In genomic region chr16:10946308-10946707, GRCh38 we compare ENCODE assay signal across 12 cellular contexts. TPM values are rescaled to one million over a fixed set of nuclear protein-coding genes. Genes with fewer than 3 reads are reported as not detected.
A peak's percentile ranks its signal among the peaks of the same experiment; 100 is the strongest.
DNase-seq lines count a peak whose midpoint lies in the region; ATAC-seq, FAIRE-seq and TF ChIP-seq lines count a peak whose summit lies in the region.
"Had no signal": no experiment of that assay in that cellular context is flagged by ENCODE, and none has a peak within 500 bp of the region (broad histone marks: within the 10 kb centered on the region; RNA-seq: fewer than 3 reads in every experiment).

No MANE protein-coding gene starts in this region.

- no peaks in the 10 kb centered on the region for H3K9me3 ChIP-seq in HepG2 (ENCODE audit: low read length)
- no peaks in the 10 kb centered on the region for H3K9me3 ChIP-seq in right lobe of liver
- H3K9me3 ChIP-seq in GM12878 (replicated peaks; ENCODE audit: control insufficient read depth, insufficient read depth, low read length) = no peaks in the 10 kb centered on the region
- no peaks in the 10 kb centered on the region for H3K9me3 ChIP-seq in lung (ENCODE audit: control insufficient read depth in 2 of 2, insufficient read depth in 1 of 2, low read length in 1 of 2)
- H3K9me3 ChIP-seq: sigmoid colon had no signal

- TF ChIP-seq RAD21 in HepG2 (CRISPR knock-in tag; IDR thresholded peaks at IDR 0.05) (no peak), GM12878 (IDR thresholded peaks at IDR 0.05; ENCODE audit: insufficient read depth, low read depth, low read length) (no peak)

- ATAC-seq in HepG2 (no peak), right lobe of liver (no peak), GM12878 (no peak), lung (ENCODE audit: insufficient read depth, low FRiP score) (no peak), HG03457 (IDR thresholded peaks at IDR 0.05; ENCODE audit: unreplicated experiment) (no peak)

- H2AFZ ChIP-seq in HepG2 (ENCODE audit: low read length) (no peak overlapping the region), GM12878 (ENCODE audit: control insufficient read depth, low read depth, low read length) (no peak overlapping the region)

- H3K4me2 ChIP-seq in HepG2 (ENCODE audit: low read depth, low read length) (peak overlapping the region; percentile 98), GM12878 (ENCODE audit: control insufficient read depth, insufficient read depth) (peak overlapping the region; percentile 76)

- FAIRE-seq in HepG2 (lab: Jason Lieb, UNC) (no peak), GM12878 (lab: Jason Lieb, UNC) (no peak)
- FAIRE-seq: D721Med had no signal

- SMC1A ChIA-PET in GM12878 (lab: Charles Lee; ENCODE audit: uncharacterized antibody, unreplicated experiment) = interaction anchor here (1.2 to 4.3 kb wide), 3 partner anchors 9 to 14 kb away, joined by 4 to 15 read pairs (median 4); no protein-coding TSS in a partner anchor

- H3K4me1 ChIP-seq in HepG2 (ENCODE audit: insufficient read depth, low read length) = peaks cover 35% of the 10 kb centered on the region
- H3K4me1 ChIP-seq in right lobe of liver = peaks cover 0 to 32% (median 16%) of the 10 kb centered on the region in 4 donors
- peaks cover 17% of the 10 kb centered on the region for H3K4me1 ChIP-seq in GM12878 (ENCODE audit: control insufficient read depth, insufficient read depth, low read length)
- H3K4me1 ChIP-seq in lung (ENCODE audit: control insufficient read depth in 2 of 2, insufficient read depth in 2 of 2, low read length in 2 of 2) = peaks cover 22 to 28% of the 10 kb centered on the region in 2 donors

- no peak for TF ChIP-seq POLR2A in HepG2 (IDR thresholded peaks at IDR 0.05; ENCODE audit: insufficient read depth in 1 of 2, low read depth in 2 of 2, low read length in 2 of 2)
- TF ChIP-seq POLR2A in right lobe of liver (IDR thresholded peaks at IDR 0.05) = no peak
- TF ChIP-seq POLR2A in GM12878 (IDR thresholded peaks at IDR 0.05; ENCODE audit: low read depth, low read length) = no peak

- peaks cover 25% of the 10 kb centered on the region for H3K79me2 ChIP-seq in HepG2 (ENCODE audit: insufficient read depth, low read length)
- H3K79me2 ChIP-seq in GM12878 (ENCODE audit: control insufficient read depth, insufficient read depth, low read length) = peaks cover 69% of the 10 kb centered on the region

- RAD21 ChIA-PET in GM12878 (lab: Charles Lee; ENCODE audit: unreplicated experiment) = interaction anchor here (0.8 to 6.0 kb wide), 2 partner anchors 12 to 19 kb away, joined by 3 to 61 read pairs; no protein-coding TSS in a partner anchor

- in situ Hi-C loops in HepG2 (cut with HindIII; ENCODE audit: extremely low pct_ligation_motif_present, low pct_unique_long_range_greater_than_20kb) (no loop called here), GM12878 (cut with MboI) (no loop called here)

- WGBS in HepG2 (ENCODE audit: low lambda C conversion rate) = 51% methylated on average over 5 of the region's 5 CpGs
- WGBS in right lobe of liver (ENCODE audit: insufficient coverage, low coverage, low lambda C conversion rate, missing lambda C conversion rate) = 32% methylated on average over 3 of the region's 5 CpGs
- 75% methylated on average over 5 of the region's 5 CpGs for WGBS in GM12878 (ENCODE audit: insufficient coverage, insufficient replicate concordance, low lambda C conversion rate, missing lambda C conversion rate)
- 48 to 66% methylated on average over 5 of the region's 5 CpGs for WGBS in lung, 2 donors

- intact Hi-C loops in HepG2 (cut with micrococcal nuclease; ENCODE audit: unreplicated experiment) (no loop called here), right lobe of liver (cut with DNase I) (no loop called here), GM12878 (cut with micrococcal nuclease; ENCODE audit: unreplicated experiment) (no loop called here)

- H4K20me1 ChIP-seq in HepG2 (ENCODE audit: insufficient read depth, low read length) (peaks cover under 1% of the 10 kb centered on the region; the same call in 1 of the 2 replicates), GM12878 (ENCODE audit: control insufficient read depth, insufficient read depth) (no peaks in the 10 kb centered on the region)

- BruUV-seq in HepG2 (replicated peaks; lab: Mats Ljungman, UMichigan) (no TSS peak), GM12878 (replicated peaks; lab: Mats Ljungman, UMichigan) (no TSS peak)

- TF ChIP-seq EP300 in HepG2 (IDR thresholded peaks at IDR 0.05; ENCODE audit: low read depth in 2 of 2, low read length in 2 of 2) (no peak), HepG2 (CRISPR knock-in tag; IDR thresholded peaks at IDR 0.05; ENCODE audit: borderline replicate concordance) (no peak), GM12878 (IDR thresholded peaks at IDR 0.05; ENCODE audit: borderline replicate concordance in 1 of 2, control insufficient read depth in 1 of 2, low read depth in 2 of 2, low read length in 2 of 2) (no peak)

- no peak for DNase-seq in HepG2 (ENCODE audit: low spot score)
- DNase-seq in right lobe of liver = no peak
- DNase-seq in GM12878 (ENCODE audit: low read depth, low spot score) = no peak
- DNase-seq in lung (ENCODE audit: low spot score) = peak; percentile 65
- DNase-seq in SHP77 treated with DMSO at 0.1 percent for 48 hours (lab: John Stamatoyannopoulos, UW) = no peak
- DNase-seq in GF-D8 (lab: John Stamatoyannopoulos, UW) = no peak
- no peak for DNase-seq in putamen (ENCODE audit: low spot score)
- DNase-seq: NCI-H1694 treated with DMSO at 0.1 percent for 48 hours, RPMI8226, sigmoid colon had no signal

- H3K36me3 ChIP-seq in HepG2 (replicated peaks in 1 of 2; ENCODE audit: control insufficient read depth in 1 of 2, insufficient read depth in 2 of 2, low read length in 2 of 2) (no peaks in the 10 kb centered on the region), right lobe of liver (no peaks in the 10 kb centered on the region), GM12878 (ENCODE audit: control insufficient read depth in 2 of 2, insufficient read depth in 2 of 2, low read length in 1 of 2) (no peaks in the 10 kb centered on the region), lung (ENCODE audit: control insufficient read depth in 2 of 2, insufficient read depth in 2 of 2, low read length in 2 of 2) (no peaks in the 10 kb centered on the region)
- H3K36me3 ChIP-seq: sigmoid colon had no signal

- H3K4me3 ChIP-seq in HepG2 (replicated peaks in 1 of 3; ENCODE audit: insufficient read depth in 1 of 3, low read depth in 2 of 3, low read length in 3 of 3) (no peak overlapping the region), right lobe of liver (no peak overlapping the region), GM12878 (peak overlapping the region; percentile 94; the same call in 1 of the 2 replicates), lung (no peak overlapping the region)

- H3K27me3 ChIP-seq in HepG2 (ENCODE audit: control insufficient read depth in 1 of 2, insufficient read depth in 2 of 2, low read length in 2 of 2) (no peaks in the 10 kb centered on the region; a peak in 1 of 5 replicates), right lobe of liver (no peaks in the 10 kb centered on the region), GM12878 (replicated peaks in 1 of 2; ENCODE audit: control insufficient read depth in 2 of 2, insufficient read depth in 2 of 2, low read length in 1 of 2) (no peaks in the 10 kb centered on the region), lung (ENCODE audit: control insufficient read depth, insufficient read depth) (no peaks in the 10 kb centered on the region)
- H3K27me3 ChIP-seq: sigmoid colon had no signal

- TF ChIP-seq CTCF in HepG2 (CRISPR knock-in tag; IDR thresholded peaks at IDR 0.05) (no peak), right lobe of liver (IDR thresholded peaks at IDR 0.05) (no peak), GM12878 (IDR thresholded peaks at IDR 0.05 in 2 of 3, conservative IDR thresholded peaks at IDR 0.05 in 1 of 3; ENCODE audit: control insufficient read depth in 2 of 3, extremely low read depth in 1 of 3, insufficient read depth in 1 of 3, low read depth in 3 of 3, low read length in 3 of 3) (no peak), lung (IDR thresholded peaks at IDR 0.05; ENCODE audit: control extremely low read depth, extremely low read depth) (no peak)

- CTCF ChIA-PET in HepG2 (lab: Yijun Ruan, JAX; ENCODE audit: low intra/inter-chr PET ratio, low total read pairs) (no interaction called here), GM12878 (lab: Yijun Ruan, JAX) (interaction anchor here (0.9 to 7.1 kb wide), 5 partner anchors 7 to 425 kb away, joined by 3 to 107 read pairs (median 8); partner anchors contain the start of gene DEXI)

- POLR2A ChIA-PET in HepG2 (lab: Yijun Ruan, JAX) (no interaction called here), GM12878 (lab: Charles Lee) (interaction anchor here (0.6 to 1.0 kb wide), 3 partner anchors 10 to 723 kb away, joined by 3 to 5 read pairs (median 4); no protein-coding TSS in a partner anchor)

- H3K9ac ChIP-seq in HepG2 (ENCODE audit: insufficient read depth, low read depth, low read length) = no peak overlapping the region; the same call in 1 of the 2 replicates
- no peak overlapping the region for H3K9ac ChIP-seq in GM12878 (ENCODE audit: control insufficient read depth, insufficient read depth, low read length)

- H3K27ac ChIP-seq in HepG2 (ENCODE audit: extremely low read length, insufficient read depth, low read length) (no peak overlapping the region), right lobe of liver (no peak overlapping the region), GM12878 (ENCODE audit: control insufficient read depth, insufficient read depth) (0 out of 2 replicates have a peak overlapping the region, but pooled peaks have one; percentile 7), lung (ENCODE audit: low read depth in 1 of 2, low read length in 1 of 2) (peak overlapping the region in 1 of 2 donors; percentile 63)
- H3K27ac ChIP-seq: sigmoid colon had no signal

RNA-seq across cellular contexts. Expression of gene CLEC16A, which starts 1.9 kb away (rescaled TPM):
- 10.3 and 13.6 TPM in 2 replicates for total RNA-seq in HepG2 (2016; rRNA removed; fragmentation: Illumina TruSeq; extraction: Trizol)
- total RNA-seq in HepG2 (2016; cell fraction: cytosol; rRNA removed; fragmentation: Illumina TruSeq; extraction: Trizol; ENCODE audit: low read depth) = 35.7 and 39.7 TPM in 2 replicates
- 10.6 and 12.8 TPM in 2 replicates for total RNA-seq in HepG2 (2016; cell fraction: insoluble cytoplasmic fraction; rRNA removed; fragmentation: Illumina TruSeq; extraction: Trizol)
- 14.4 and 15.9 TPM in 2 replicates for total RNA-seq in HepG2 (2016; cell fraction: membrane; rRNA removed; fragmentation: Illumina TruSeq; extraction: Trizol)
- total RNA-seq in HepG2 (2016; cell fraction: nucleus; rRNA removed; fragmentation: Illumina TruSeq; extraction: Trizol) = 17.5 and 18.7 TPM in 2 replicates
- polyA plus RNA-seq in HepG2 (2011; rRNA removed) = 8.5 and 9.5 TPM in 2 replicates
- 6.6 and 6.8 TPM in 2 replicates for polyA plus RNA-seq in HepG2 (2011; cell fraction: cytosol; rRNA removed)
- 17.0 and 19.5 TPM in 2 replicates for polyA plus RNA-seq in HepG2 (2011; cell fraction: nucleus; rRNA removed)
- polyA plus RNA-seq in HepG2 (2012) = 10.3 and 12.0 TPM in 2 replicates
- 1.7 and 1.9 TPM in 2 replicates for polyA plus RNA-seq in HepG2 (2016; cell fraction: cytosol; fragmentation: Illumina TruSeq; extraction: Trizol; ENCODE audit: low read depth)
- polyA plus RNA-seq in HepG2 (2016; cell fraction: insoluble cytoplasmic fraction; fragmentation: Illumina TruSeq; extraction: Trizol; ENCODE audit: low read depth) = 11.8 and 14.0 TPM in 2 replicates
- 3.4 and 4.4 TPM in 2 replicates for polyA plus RNA-seq in HepG2 (2016; cell fraction: membrane; fragmentation: Illumina TruSeq; extraction: Trizol; ENCODE audit: low read depth)
- polyA plus RNA-seq in HepG2 (2016; cell fraction: nucleus; fragmentation: Illumina TruSeq; extraction: Trizol; ENCODE audit: insufficient read depth, low read depth) = 22.7 and 25.7 TPM in 2 replicates
- 24.9 and 35.4 TPM in 2 replicates for polyA minus RNA-seq in HepG2 (2011; rRNA and poly(A)+ RNA removed; ENCODE audit: low replicate concordance)
- 14.4 and 19.0 TPM in 2 replicates for polyA minus RNA-seq in HepG2 (2011; cell fraction: cytosol; rRNA and poly(A)+ RNA removed)
- 25.8 and 32.0 TPM in 2 replicates for polyA minus RNA-seq in HepG2 (2011; cell fraction: nucleus; rRNA and poly(A)+ RNA removed)
- 10 to 100 TPM; 15.2 to 25.9 (median 19.8) TPM for total RNA-seq in right lobe of liver
- total RNA-seq in GM12878 (2013; cell fraction: nucleolus; rRNA removed) = 277 and 301 TPM in 2 replicates
- total RNA-seq in GM12878 (2014; rRNA removed) = 17.1 and 17.6 TPM in 2 replicates
- total RNA-seq in GM12878 (2014; rRNA removed; fragmentation: Illumina TruSeq; extraction: Trizol) = 14.1 and 14.6 TPM in 2 replicates
- total RNA-seq in GM12878 (2021) = 28.7 and 30.0 TPM in 2 replicates
- 5.6 TPM for polyA plus RNA-seq in GM12878 (2011; ENCODE audit: low read depth)
- 16.4 and 20.2 TPM in 2 replicates for polyA plus RNA-seq in GM12878 (2011; rRNA removed)
- polyA plus RNA-seq in GM12878 (2011; cell fraction: cytosol; rRNA removed) = 17.6 and 21.8 TPM in 2 replicates
- polyA plus RNA-seq in GM12878 (2011; cell fraction: nucleus; rRNA removed) = 39.8 and 50.1 TPM in 2 replicates
- polyA plus RNA-seq in GM12878 (2012) = 11.8 and 12.2 TPM in 2 replicates
- 19.3 and 20.5 TPM in 2 replicates for polyA plus RNA-seq in GM12878 (2014; fragmentation: Illumina TruSeq; extraction: Trizol)
- 1 to 10 TPM; 1.5 to 3.1 TPM for polyA plus RNA-seq in GM12878 (2014; fragmentation: Nextera tagmentation; extraction: Ambion mirVana)
- polyA plus RNA-seq in GM12878 (2014; rRNA removed) = 18.1 and 18.7 TPM in 2 replicates
- 10 to 100 TPM; 27.1 to 28.8 TPM for polyA plus RNA-seq in GM12878 (2016; fragmentation: Nextera tagmentation; extraction: Ambion mirVana)
- 117 and 120 TPM in 2 replicates for polyA minus RNA-seq in GM12878 (2011; rRNA and poly(A)+ RNA removed)
- polyA minus RNA-seq in GM12878 (2011; cell fraction: cytosol; rRNA and poly(A)+ RNA removed) = 46.5 and 51.2 TPM in 2 replicates
- 42.9 and 65.1 TPM in 2 replicates for polyA minus RNA-seq in GM12878 (2011; cell fraction: nucleus; rRNA and poly(A)+ RNA removed)
- 10 to 100 TPM; 38.1 to 44.4 TPM for total RNA-seq in lung
- 10 to 100 TPM; 14.3 to 14.7 TPM for polyA plus RNA-seq in lung

RNA-seq across cellular contexts. Expression of gene DEXI, which starts 4.0 kb away (rescaled TPM):
- total RNA-seq in HepG2 (2016; rRNA removed; fragmentation: Illumina TruSeq; extraction: Trizol) (57.9 and 70.4 TPM in 2 replicates), right lobe of liver (10 to 100 TPM; 35.8 to 93.8 (median 54.1) TPM), GM12878 (2014; rRNA removed) (26.3 and 28.6 TPM in 2 replicates), GM12878 (2014; rRNA removed; fragmentation: Illumina TruSeq; extraction: Trizol) (17.0 and 17.3 TPM in 2 replicates), GM12878 (2021) (22.7 and 24.2 TPM in 2 replicates), lung (10 to 100 TPM; 19.5 to 35.5 TPM)
- 68.6 and 86.7 TPM in 2 replicates for total RNA-seq in HepG2 (2016; cell fraction: cytosol; rRNA removed; fragmentation: Illumina TruSeq; extraction: Trizol; ENCODE audit: low read depth)
- total RNA-seq in HepG2 (2016; cell fraction: insoluble cytoplasmic fraction; rRNA removed; fragmentation: Illumina TruSeq; extraction: Trizol) = 54.1 and 71.8 TPM in 2 replicates
- total RNA-seq in HepG2 (2016; cell fraction: membrane; rRNA removed; fragmentation: Illumina TruSeq; extraction: Trizol) = 117 and 144 TPM in 2 replicates
- 35.4 and 46.3 TPM in 2 replicates for total RNA-seq in HepG2 (2016; cell fraction: nucleus; rRNA removed; fragmentation: Illumina TruSeq; extraction: Trizol)
- polyA plus RNA-seq in HepG2 (2011; rRNA removed) (51.5 and 54.4 TPM in 2 replicates), GM12878 (2011; rRNA removed) (11.4 and 15.2 TPM in 2 replicates), GM12878 (2014; fragmentation: Illumina TruSeq; extraction: Trizol) (17.8 and 21.7 TPM in 2 replicates), GM12878 (2014; fragmentation: Nextera tagmentation; extraction: Ambion mirVana) (1 to 10 TPM; 1.4 to 4.3 TPM), GM12878 (2014; rRNA removed) (22.9 and 25.7 TPM in 2 replicates), GM12878 (2016; fragmentation: Nextera tagmentation; extraction: Ambion mirVana) (10 to 100 TPM; 14.0 to 19.8 TPM), lung (10 to 100 TPM; 22.1 to 33.9 TPM)
- polyA plus RNA-seq in HepG2 (2011; cell fraction: cytosol; rRNA removed) = 69.5 and 78.6 TPM in 2 replicates
- polyA plus RNA-seq in HepG2 (2011; cell fraction: nucleus; rRNA removed) = 40.4 and 50.2 TPM in 2 replicates
- polyA plus RNA-seq in HepG2 (2012) = 45.6 and 55.0 TPM in 2 replicates
- 70.9 and 88.4 TPM in 2 replicates for polyA plus RNA-seq in HepG2 (2016; cell fraction: cytosol; fragmentation: Illumina TruSeq; extraction: Trizol; ENCODE audit: low read depth)
- 58.1 and 70.0 TPM in 2 replicates for polyA plus RNA-seq in HepG2 (2016; cell fraction: insoluble cytoplasmic fraction; fragmentation: Illumina TruSeq; extraction: Trizol; ENCODE audit: low read depth)
- 120 and 124 TPM in 2 replicates for polyA plus RNA-seq in HepG2 (2016; cell fraction: membrane; fragmentation: Illumina TruSeq; extraction: Trizol; ENCODE audit: low read depth)
- polyA plus RNA-seq in HepG2 (2016; cell fraction: nucleus; fragmentation: Illumina TruSeq; extraction: Trizol; ENCODE audit: insufficient read depth, low read depth) = 60.2 and 65.5 TPM in 2 replicates
- polyA minus RNA-seq in HepG2 (2011; rRNA and poly(A)+ RNA removed; ENCODE audit: low replicate concordance) = 31.7 and 71.0 TPM in 2 replicates
- polyA minus RNA-seq in HepG2 (2011; cell fraction: cytosol; rRNA and poly(A)+ RNA removed) = 34.2 and 35.1 TPM in 2 replicates
- 24.7 and 27.7 TPM in 2 replicates for polyA minus RNA-seq in HepG2 (2011; cell fraction: nucleus; rRNA and poly(A)+ RNA removed)
- 26.1 and 29.0 TPM in 2 replicates for total RNA-seq in GM12878 (2013; cell fraction: nucleolus; rRNA removed)
- polyA plus RNA-seq in GM12878 (2011; ENCODE audit: low read depth) = 7.1 TPM
- polyA plus RNA-seq in GM12878 (2011; cell fraction: cytosol; rRNA removed) = 21.8 and 24.6 TPM in 2 replicates
- polyA plus RNA-seq in GM12878 (2011; cell fraction: nucleus; rRNA removed) = 37.7 and 44.3 TPM in 2 replicates
- polyA plus RNA-seq in GM12878 (2012) = 15.5 and 16.1 TPM in 2 replicates
- polyA minus RNA-seq in GM12878 (2011; rRNA and poly(A)+ RNA removed) = 18.1 and 24.7 TPM in 2 replicates
- 9.6 and 11.0 TPM in 2 replicates for polyA minus RNA-seq in GM12878 (2011; cell fraction: cytosol; rRNA and poly(A)+ RNA removed)
- polyA minus RNA-seq in GM12878 (2011; cell fraction: nucleus; rRNA and poly(A)+ RNA removed) = 14.1 and 21.8 TPM in 2 replicates
